Comparison of ENCODE assay signal across 1 cellular context in genomic region chr4:108696160-108696559, GRCh38.
TF ChIP-seq lines count a peak whose summit lies in the region.

No MANE protein-coding gene starts in this region.

TF ChIP-seq in H1, 55 proteins besides CTCF, POLR2A, EP300 and RAD21:
- TF ChIP-seq MAFK (IDR thresholded peaks at IDR 0.05; ENCODE audit: low read depth, low read length): no peak
- no peak for TF ChIP-seq BRCA1 (IDR thresholded peaks at IDR 0.05; ENCODE audit: low read depth, low read length)
- no peak for TF ChIP-seq ATF3 (IDR thresholded peaks at IDR 0.05; ENCODE audit: insufficient read depth, low read depth, low read length)
- TF ChIP-seq TEAD4 (IDR thresholded peaks at IDR 0.05; ENCODE audit: low read depth, low read length): no peak
- no peak for TF ChIP-seq RBBP5 (IDR thresholded peaks at IDR 0.05; ENCODE audit: borderline replicate concordance, low read depth, low read length)
- TF ChIP-seq SP1 (IDR thresholded peaks at IDR 0.05; ENCODE audit: low read depth, low read length): no peak
- no peak for TF ChIP-seq SP2 (IDR thresholded peaks at IDR 0.05; ENCODE audit: low read length)
- no peak for TF ChIP-seq EZH2 (IDR thresholded peaks at IDR 0.05; ENCODE audit: low read depth, low read length, severe bottlenecking)
- TF ChIP-seq NANOG (IDR thresholded peaks at IDR 0.05; ENCODE audit: insufficient read depth, low read depth, low read length, poor library complexity, severe bottlenecking): no peak
- TF ChIP-seq PHF8 (conservative IDR thresholded peaks at IDR 0.05; ENCODE audit: low read depth, low read length): no peak
- no peak for TF ChIP-seq RNF2 (IDR thresholded peaks at IDR 0.05; ENCODE audit: borderline replicate concordance, low read depth, low read length, missing control alignments, poor library complexity, severe bottlenecking)
